ENCODE assay signal across 1 cellular context in the genomic region with DNA sequence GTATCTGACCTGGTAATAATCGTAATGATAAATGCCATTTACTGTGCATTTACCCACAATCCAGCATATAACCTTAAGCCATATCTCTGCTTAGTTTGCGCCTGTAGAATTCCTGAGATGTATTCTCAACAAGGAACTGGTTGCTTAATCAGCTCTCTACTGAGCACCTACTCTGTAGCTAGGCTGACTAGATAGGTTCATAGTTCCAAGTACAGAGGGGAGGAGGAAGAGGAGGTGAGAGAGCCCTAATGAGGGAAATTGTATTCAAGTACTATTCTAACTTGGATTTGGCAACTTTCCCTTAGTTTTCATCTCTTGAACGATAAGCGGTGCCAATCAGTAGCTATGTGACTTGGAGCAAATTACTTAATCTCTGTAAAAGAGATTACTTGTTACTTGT.
TF ChIP-seq lines count a peak whose summit lies in the region.

No MANE protein-coding gene starts in this region.

TF ChIP-seq in SK-N-SH, 30 proteins besides CTCF, POLR2A, EP300 and RAD21 (continued from another document):
- TF ChIP-seq USF2 (IDR thresholded peaks at IDR 0.05; ENCODE audit: borderline replicate concordance, low read depth, low read length) (no peak), GATA2 (CRISPR knock-in tag; IDR thresholded peaks at IDR 0.05) (no peak), MXI1 (IDR thresholded peaks at IDR 0.05; ENCODE audit: low read depth, low read length) (no peak), CHD2 (IDR thresholded peaks at IDR 0.05; ENCODE audit: low read length, partially characterized antibody) (no peak), NFIC (IDR thresholded peaks at IDR 0.05; ENCODE audit: borderline replicate concordance) (no peak), SMC3 (IDR thresholded peaks at IDR 0.05; ENCODE audit: low read depth, low read length) (no peak), YY1 (IDR thresholded peaks at IDR 0.05; ENCODE audit: low read depth) (no peak), RFX5 (IDR thresholded peaks at IDR 0.05; ENCODE audit: low read length) (no peak), MAX (IDR thresholded peaks at IDR 0.05; ENCODE audit: low read depth) (no peak), RCOR1 (IDR thresholded peaks at IDR 0.05; ENCODE audit: low read length) (no peak), GABPA (IDR thresholded peaks at IDR 0.05; ENCODE audit: low read depth) (no peak), ELF1 (IDR thresholded peaks at IDR 0.05) (no peak), FOXM1 (IDR thresholded peaks at IDR 0.05; ENCODE audit: low read depth) (no peak)
- TF ChIP-seq, protein P1, sequence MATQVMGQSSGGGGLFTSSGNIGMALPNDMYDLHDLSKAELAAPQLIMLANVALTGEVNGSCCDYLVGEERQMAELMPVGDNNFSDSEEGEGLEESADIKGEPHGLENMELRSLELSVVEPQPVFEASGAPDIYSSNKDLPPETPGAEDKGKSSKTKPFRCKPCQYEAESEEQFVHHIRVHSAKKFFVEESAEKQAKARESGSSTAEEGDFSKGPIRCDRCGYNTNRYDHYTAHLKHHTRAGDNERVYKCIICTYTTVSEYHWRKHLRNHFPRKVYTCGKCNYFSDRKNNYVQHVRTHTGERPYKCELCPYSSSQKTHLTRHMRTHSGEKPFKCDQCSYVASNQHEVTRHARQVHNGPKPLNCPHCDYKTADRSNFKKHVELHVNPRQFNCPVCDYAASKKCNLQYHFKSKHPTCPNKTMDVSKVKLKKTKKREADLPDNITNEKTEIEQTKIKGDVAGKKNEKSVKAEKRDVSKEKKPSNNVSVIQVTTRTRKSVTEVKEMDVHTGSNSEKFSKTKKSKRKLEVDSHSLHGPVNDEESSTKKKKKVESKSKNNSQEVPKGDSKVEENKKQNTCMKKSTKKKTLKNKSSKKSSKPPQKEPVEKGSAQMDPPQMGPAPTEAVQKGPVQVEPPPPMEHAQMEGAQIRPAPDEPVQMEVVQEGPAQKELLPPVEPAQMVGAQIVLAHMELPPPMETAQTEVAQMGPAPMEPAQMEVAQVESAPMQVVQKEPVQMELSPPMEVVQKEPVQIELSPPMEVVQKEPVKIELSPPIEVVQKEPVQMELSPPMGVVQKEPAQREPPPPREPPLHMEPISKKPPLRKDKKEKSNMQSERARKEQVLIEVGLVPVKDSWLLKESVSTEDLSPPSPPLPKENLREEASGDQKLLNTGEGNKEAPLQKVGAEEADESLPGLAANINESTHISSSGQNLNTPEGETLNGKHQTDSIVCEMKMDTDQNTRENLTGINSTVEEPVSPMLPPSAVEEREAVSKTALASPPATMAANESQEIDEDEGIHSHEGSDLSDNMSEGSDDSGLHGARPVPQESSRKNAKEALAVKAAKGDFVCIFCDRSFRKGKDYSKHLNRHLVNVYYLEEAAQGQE (IDR thresholded peaks at IDR 0.05; ENCODE audit: low read depth, low read length): no peak
- TF ChIP-seq, protein P2, sequence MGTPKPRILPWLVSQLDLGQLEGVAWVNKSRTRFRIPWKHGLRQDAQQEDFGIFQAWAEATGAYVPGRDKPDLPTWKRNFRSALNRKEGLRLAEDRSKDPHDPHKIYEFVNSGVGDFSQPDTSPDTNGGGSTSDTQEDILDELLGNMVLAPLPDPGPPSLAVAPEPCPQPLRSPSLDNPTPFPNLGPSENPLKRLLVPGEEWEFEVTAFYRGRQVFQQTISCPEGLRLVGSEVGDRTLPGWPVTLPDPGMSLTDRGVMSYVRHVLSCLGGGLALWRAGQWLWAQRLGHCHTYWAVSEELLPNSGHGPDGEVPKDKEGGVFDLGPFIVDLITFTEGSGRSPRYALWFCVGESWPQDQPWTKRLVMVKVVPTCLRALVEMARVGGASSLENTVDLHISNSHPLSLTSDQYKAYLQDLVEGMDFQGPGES (IDR thresholded peaks at IDR 0.05; ENCODE audit: low read depth, low read length): no peak
